ENCODE assay signal across 11 cellular contexts in genomic region chr7:158820656-158821055, GRCh38. TPM values are rescaled to one million over a fixed set of nuclear protein-coding genes. Genes with fewer than 3 reads are reported as not detected.
DNase-seq lines count a peak whose midpoint lies in the region; ATAC-seq and TF ChIP-seq lines count a peak whose summit lies in the region.
"Had no signal": no experiment of that assay in that cellular context is flagged by ENCODE, and none has a peak within 500 bp of the region (broad histone marks: within the 10 kb centered on the region; RNA-seq: fewer than 3 reads in every experiment).

No MANE protein-coding gene starts in this region.

- H3K9me3 Mint-ChIP-seq in effector memory CD8-positive, alpha-beta T cell, result no peaks in the 10 kb centered on the region

- ATAC-seq in DND-41 (ENCODE audit: insufficient read depth, low read depth) (no peak), left lobe of liver (no peak)
- no peak for ATAC-seq in effector memory CD8-positive, alpha-beta T cell (replicated peaks)

- H3K4me1 Mint-ChIP-seq in effector memory CD8-positive, alpha-beta T cell (ENCODE audit: low read depth in 2 of 2), result peaks cover 62 to 68% of the 10 kb centered on the region in 2 donors

- POLR2A ChIA-PET in RWPE1 (lab: Yijun Ruan, JAX; ENCODE audit: low non-redundant PET), result no interaction called here

- no peak overlapping the region for H3K4me2 ChIP-seq in DND-41 (ENCODE audit: insufficient read depth, low read length)

- H4K20me1 ChIP-seq in DND-41 (ENCODE audit: insufficient read depth, low read length), result peaks cover 40% of the 10 kb centered on the region

- H3K27me3 ChIP-seq in DND-41 (ENCODE audit: insufficient read depth, low read length, poor library complexity), result no peaks in the 10 kb centered on the region

- TF ChIP-seq CTCF in DND-41 (IDR thresholded peaks at IDR 0.05; ENCODE audit: borderline replicate concordance, extremely low read depth, low read length, poor library complexity, severe bottlenecking) (no peak), RWPE1 (conservative IDR thresholded peaks at IDR 0.05; ENCODE audit: low read depth) (no peak), retinal pigment epithelial cell (conservative IDR thresholded peaks at IDR 0.05; ENCODE audit: low read depth, low read length) (no peak)

- peaks cover 10% of the 10 kb centered on the region for H3K36me3 ChIP-seq in DND-41 (ENCODE audit: insufficient read depth, low read length)

- no peaks in the 10 kb centered on the region for H3K27me3 Mint-ChIP-seq in effector memory CD8-positive, alpha-beta T cell

- no peak overlapping the region for H3K4me3 ChIP-seq in DND-41 (ENCODE audit: low read depth in 1 of 2, low read length in 2 of 2)
- no peak overlapping the region for H3K4me3 ChIP-seq in retinal pigment epithelial cell (ENCODE audit: low read length)

- peaks cover 42% of the 10 kb centered on the region for H3K36me3 Mint-ChIP-seq in effector memory CD8-positive, alpha-beta T cell (ENCODE audit: insufficient read depth)

- CTCF ChIA-PET in RWPE1 (lab: Yijun Ruan, JAX), result no interaction called here

- no peak overlapping the region for H2AFZ ChIP-seq in DND-41 (ENCODE audit: low read depth, low read length)

- DNase-seq in DND-41, result no peak
- no peak for DNase-seq in RWPE1 (ENCODE audit: low spot score)
- DNase-seq in effector memory CD8-positive, alpha-beta T cell, result no peak
- peak; percentile 47 for DNase-seq in retinal pigment epithelial cell (ENCODE audit: low read depth)
- DNase-seq in NK-92 treated with Interleukin-12 subunit alpha and Interleukin-12 subunit beta, amount 100 ng/mL, for 24 hours (lab: John Stamatoyannopoulos, UW), result no peak
- no peak for DNase-seq in NCI-H2107 (lab: John Stamatoyannopoulos, UW)
- DNase-seq in left lobe of liver (ENCODE audit: low spot score), result no peak
- DNase-seq in activated CD8-positive, alpha-beta memory T cell treated with anti-CD3 and anti-CD28 coated beads for 24 hours, result no peak
- DNase-seq: anterior cingulate cortex; NCI-H2081; stimulated activated naive CD4-positive, alpha-beta T cell had no signal

- H3K27ac ChIP-seq in DND-41 (ENCODE audit: low read length) (peak overlapping the region; percentile 55; the same call in 1 of the 2 replicates), RWPE1 (peak overlapping the region; percentile 99)

- no peak overlapping the region for H3K9ac ChIP-seq in DND-41 (ENCODE audit: low read depth, low read length)

- peak overlapping the region in 1 of 2 donors; percentile 77 for H3K27ac Mint-ChIP-seq in effector memory CD8-positive, alpha-beta T cell

- H3K4me3 Mint-ChIP-seq in effector memory CD8-positive, alpha-beta T cell, result peak overlapping the region; percentile 62 to 69

- peaks cover 98% of the 10 kb centered on the region for H3K79me2 ChIP-seq in DND-41 (ENCODE audit: insufficient read depth, low read length)

- no peaks in the 10 kb centered on the region for H3K9me3 ChIP-seq in DND-41 (ENCODE audit: insufficient read depth, low read length, severe bottlenecking)

- peaks cover 93% of the 10 kb centered on the region for H3K4me1 ChIP-seq in DND-41 (ENCODE audit: insufficient read depth, low read length)

RNA-seq across cellular contexts. Expression of gene ESYT2, which starts 8.7 kb away (rescaled TPM):
- 19.6 TPM for total RNA-seq in left lobe of liver

RNA-seq across cellular contexts. Expression of gene DYNC2I1, which starts 35.7 kb away (rescaled TPM):
- 6.7 TPM for total RNA-seq in left lobe of liver
